In the genomic region with DNA sequence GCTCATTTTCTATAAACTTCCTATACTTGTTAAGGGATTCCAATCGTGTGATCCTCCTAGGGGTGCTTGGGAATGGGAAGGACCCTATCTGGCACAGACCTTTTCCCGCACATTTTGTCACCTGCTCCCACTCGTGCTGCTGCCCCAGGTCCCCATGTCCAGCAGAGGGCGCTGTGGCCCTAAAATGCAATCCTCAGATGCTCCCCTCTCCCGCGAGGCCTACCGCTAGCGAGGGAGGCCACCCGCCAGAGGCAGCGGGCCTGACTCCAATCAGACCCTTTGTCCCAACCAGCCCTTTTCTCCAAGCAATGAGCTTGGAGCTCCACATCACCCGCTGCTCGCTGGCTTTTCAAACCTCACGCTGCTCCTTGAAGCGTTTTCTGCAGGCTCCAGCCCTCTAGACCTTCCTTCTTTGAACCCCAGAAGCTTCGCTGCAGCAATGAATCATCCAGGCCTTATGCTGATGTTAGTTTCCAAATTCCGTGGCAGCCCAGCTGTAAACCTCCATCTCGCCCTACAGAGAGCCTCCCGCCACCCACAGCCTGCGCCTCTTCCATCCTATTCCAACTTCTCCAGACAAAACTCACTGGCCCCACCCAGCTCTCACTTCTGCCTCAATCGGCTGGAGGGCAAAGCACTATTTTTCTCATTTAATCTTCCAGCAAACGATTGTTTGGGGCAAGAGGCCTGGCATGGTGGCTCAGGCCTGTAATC, we compare ENCODE assay signal across 8 cellular contexts. TPM values are rescaled to one million over a fixed set of nuclear protein-coding genes. Genes with fewer than 3 reads are reported as not detected.
DNase-seq lines count a peak whose midpoint lies in the region; ATAC-seq, FAIRE-seq and TF ChIP-seq lines count a peak whose summit lies in the region.

No MANE protein-coding gene starts in this region.

- H3K27ac Mint-ChIP-seq in Calu3 (ENCODE audit: unreplicated experiment): peak overlapping the region; percentile 1

- ATAC-seq in HG03442 (IDR thresholded peaks at IDR 0.05; ENCODE audit: unreplicated experiment): no peak

- BruUV-seq in Calu3 (replicated peaks; lab: Mats Ljungman, UMichigan): no TSS peak

- H3K4me3 ChIP-seq in HUES64 (ENCODE audit: low read length) (peak overlapping the region; percentile 25; the same call in 1 of the 2 replicates), H1 (ENCODE audit: extremely low read depth in 1 of 4, insufficient read depth in 2 of 4, low read depth in 3 of 4, low read length in 4 of 4) (no peak overlapping the region)

- H3K79me2 ChIP-seq in H1 (ENCODE audit: control insufficient read depth in 1 of 2, insufficient read depth in 2 of 2, low read length in 2 of 2): no peaks in the 10 kb centered on the region

- peaks cover 26% of the 10 kb centered on the region for H3K27me3 Mint-ChIP-seq in Calu3 (ENCODE audit: unreplicated experiment)

- POLR2A ChIA-PET in H1 (lab: Charles Lee; ENCODE audit: partially characterized antibody): interaction anchor here (0.8 to 2.5 kb wide), 8 partner anchors 10 to 182 kb away, joined by 3 to 9 read pairs (median 5); partner anchors contain the start of gene FZD2

- no peaks in the 10 kb centered on the region for H3K9me3 Mint-ChIP-seq in Calu3 (ENCODE audit: low read depth, unreplicated experiment)

- H3K56ac ChIP-seq in H1 (replicated peaks; ENCODE audit: insufficient read length, low read depth, low read length): no peak overlapping the region

- no peak overlapping the region for H3K4ac ChIP-seq in H1 (replicated peaks; ENCODE audit: insufficient read length, low read depth, low read length)

- peaks cover 33% of the 10 kb centered on the region for H3K4me1 Mint-ChIP-seq in Calu3 (ENCODE audit: low read depth, unreplicated experiment)

- H3K27me3 ChIP-seq in HUES64 (ENCODE audit: insufficient read depth, low read length) (peaks cover 29% of the 10 kb centered on the region), H1 (replicated peaks in 1 of 4; ENCODE audit: control insufficient read depth in 3 of 4, extremely low read depth in 1 of 4, insufficient read depth in 3 of 4, low read length in 3 of 4) (peaks cover 3 to 27% (median 13%) of the 10 kb centered on the region in 4 experiments)

- TF ChIP-seq CTCF in Calu3 (IDR thresholded peaks at IDR 0.05; ENCODE audit: unreplicated experiment) (peak; percentile 98), H1 (IDR thresholded peaks at IDR 0.05; ENCODE audit: control extremely low read depth in 1 of 3, insufficient read depth in 1 of 3, low read depth in 1 of 3, low read length in 3 of 3) (peak; percentile 92 to 97 (median 96))

- peak overlapping the region in 1 of 2 experiments; percentile 25; a peak in 3 of 4 replicates for H3K4me2 ChIP-seq in H1 (ENCODE audit: insufficient read depth in 1 of 2, low read depth in 2 of 2, low read length in 2 of 2)

- peak; percentile 99 to 100 for TF ChIP-seq RAD21 in H1 (IDR thresholded peaks at IDR 0.05 in 1 of 2, conservative IDR thresholded peaks at IDR 0.05 in 1 of 2; ENCODE audit: low read depth in 2 of 2, low read length in 2 of 2)

- no peak overlapping the region for H2BK5ac ChIP-seq in H1 (ENCODE audit: low read depth, low read length)

- 0 out of 2 replicates have a peak overlapping the region, but pooled peaks have one; percentile 74 for H2AFZ ChIP-seq in H1 (ENCODE audit: low read length)

- no peaks in the 10 kb centered on the region for H3K79me1 ChIP-seq in H1 (ENCODE audit: low read depth, low read length)

- H3K36me3 Mint-ChIP-seq in Calu3 (ENCODE audit: insufficient read depth, unreplicated experiment): no peaks in the 10 kb centered on the region

- H4K5ac ChIP-seq in H1 (ENCODE audit: insufficient read length, low read depth, low read length): no peak overlapping the region

- H3K9ac ChIP-seq in HUES64 (ENCODE audit: low read depth, low read length): peak overlapping the region; percentile 65; the same call in 1 of the 2 replicates
- H3K9ac ChIP-seq in H1 (replicated peaks in 1 of 4; ENCODE audit: extremely low read depth in 1 of 4, low read depth in 3 of 4, low read length in 3 of 4): no peak overlapping the region; a peak in 1 of 7 replicates

- H2BK20ac ChIP-seq in H1 (ENCODE audit: low read length): 0 out of 2 replicates have a peak overlapping the region, but pooled peaks have one; percentile 49

- no peak overlapping the region for H3K14ac ChIP-seq in H1 (ENCODE audit: insufficient read length)

- H4K91ac ChIP-seq in H1 (replicated peaks; ENCODE audit: insufficient read length, low read length): peak overlapping the region; percentile 60

- H3K23me2 ChIP-seq in H1 (ENCODE audit: low read depth, low read length): no peaks in the 10 kb centered on the region

- intact Hi-C loops in Calu3 (cut with micrococcal nuclease; ENCODE audit: unreplicated experiment): loop anchor here (1.0 kb wide), 2 partner anchors 103 to 139 kb away; no protein-coding TSS in a partner anchor

- H3K27ac ChIP-seq in HUES64 (ENCODE audit: low read depth, low read length) (peak overlapping the region; percentile 45; the same call in 1 of the 2 replicates), H1 (ENCODE audit: low read depth, low read length) (no peak overlapping the region)

- CTCF ChIA-PET in Calu3 (lab: Charles Lee): interaction anchor here (0.6 to 3.4 kb wide), 11 partner anchors 10 to 155 kb away, joined by 3 to 19 read pairs (median 3); no protein-coding TSS in a partner anchor
- CTCF ChIA-PET in H1 (lab: Charles Lee; ENCODE audit: partially characterized antibody): interaction anchor here (0.6 to 7.3 kb wide), 48 partner anchors 9 to 343 kb away, joined by 3 to 84 read pairs (median 5); partner anchors contain the start of genes FZD2, MEIOC and SLC25A39

- no peak overlapping the region for H2AK5ac ChIP-seq in H1 (ENCODE audit: low read depth, low read length)

- no peaks in the 10 kb centered on the region for H3K36me3 ChIP-seq in HUES64 (ENCODE audit: insufficient read depth, low read length)
- no peaks in the 10 kb centered on the region for H3K36me3 ChIP-seq in H1 (ENCODE audit: control insufficient read depth in 2 of 4, insufficient read depth in 4 of 4, low read length in 3 of 4)

- DNase-seq in Calu3: peak; percentile 96
- peak; percentile 76 for DNase-seq in NOMO-1 treated with DMSO at 0.1 percent for 48 hours (lab: John Stamatoyannopoulos, UW; ENCODE audit: unreplicated experiment)
- DNase-seq in activated CD8-positive, alpha-beta memory T cell treated with anti-CD3 and anti-CD28 coated beads for 48 hours (ENCODE audit: low read depth in 2 of 3, low spot score in 2 of 3): peak; percentile 61 to 91 (median 89)
- DNase-seq in H1 (ENCODE audit: low read depth in 1 of 2, low spot score in 2 of 2): peak in 1 of 2 experiments; percentile 97
- peak; percentile 84 for DNase-seq in midbrain (lab: John Stamatoyannopoulos, UW)
- DNase-seq in stimulated activated CD8-positive, alpha-beta memory T cell treated with anti-CD3 and anti-CD28 coated beads, Interleukin-15, amount 100 ng/mL, for 48 hours (ENCODE audit: low read depth in 2 of 2): peak; percentile 74 to 75

- peak overlapping the region; percentile 60 for H4K8ac ChIP-seq in H1 (ENCODE audit: extremely low read depth, insufficient read depth, low read length)

- no peak overlapping the region for H3K23ac ChIP-seq in H1 (ENCODE audit: insufficient read length)

- no peak for TF ChIP-seq EP300 in H1 (IDR thresholded peaks at IDR 0.05; ENCODE audit: borderline replicate concordance in 1 of 2, low read depth in 2 of 2, low read length in 2 of 2)

- peak overlapping the region; percentile 13; the same call in 1 of the 2 replicates for H2BK12ac ChIP-seq in H1 (ENCODE audit: low read depth, low read length)

- TF ChIP-seq POLR2A in H1 (IDR thresholded peaks at IDR 0.05; ENCODE audit: control extremely low read depth in 1 of 2, low read depth in 2 of 2, low read length in 2 of 2): no peak

- H4K20me1 ChIP-seq in H1 (replicated peaks in 1 of 2; ENCODE audit: control insufficient read depth in 1 of 2, insufficient read depth in 2 of 2, low read length in 2 of 2): no peaks in the 10 kb centered on the region

- H3K4me3 Mint-ChIP-seq in Calu3 (ENCODE audit: low read depth, unreplicated experiment): no peak overlapping the region

- H3K18ac ChIP-seq in H1 (ENCODE audit: extremely low read depth, low read length): no peak overlapping the region; the same call in 1 of the 2 replicates

- no peak overlapping the region for H2BK15ac ChIP-seq in H1 (ENCODE audit: low read length)

- no peaks in the 10 kb centered on the region for H3K9me3 ChIP-seq in HUES64 (ENCODE audit: insufficient read depth, low read depth, low read length)
- no peaks in the 10 kb centered on the region for H3K9me3 ChIP-seq in H1 (ENCODE audit: insufficient read depth in 2 of 2, low read depth in 1 of 2, low read length in 1 of 2)

- no peak overlapping the region for H2BK120ac ChIP-seq in H1 (replicated peaks; ENCODE audit: low read depth, low read length)

- FAIRE-seq in H1 (lab: Jason Lieb, UNC): peak; percentile 89

- WGBS in HUES64: 24% methylated on average over 21 of the region's 21 CpGs
- 25% methylated on average over 20 of the region's 21 CpGs; no CpG with 5 or more reads in 1 of the 2 experiments for WGBS in H1 (ENCODE audit: extremely low coverage in 1 of 2, insufficient coverage in 1 of 2, insufficient read length in 1 of 2, insufficient replicate concordance in 2 of 2, low coverage in 1 of 2, low lambda C conversion rate in 2 of 2, missing lambda C conversion rate in 1 of 2), 2 experiments

- H3K4me1 ChIP-seq in HUES64 (ENCODE audit: insufficient read depth, low read length) (peaks cover 17% of the 10 kb centered on the region), H1 (replicated peaks in 1 of 4; ENCODE audit: control insufficient read depth in 3 of 4, insufficient read depth in 4 of 4, low read length in 3 of 4) (peaks cover 0 to 15% (median 10%) of the 10 kb centered on the region in 4 experiments; a peak in 6 of 7 replicates)

RNA-seq across cellular contexts. Expression of gene FZD2, which starts 23.6 kb away (rescaled TPM):
- 28.5 and 35.8 TPM in 2 replicates for total RNA-seq in Calu3 (2022)
- polyA plus RNA-seq in HUES64 (2013, experiment 1 of 2): 30.7 TPM
- 37.2 TPM for polyA plus RNA-seq in HUES64 (2013, experiment 2 of 2)
- total RNA-seq in H1 (2021; fragmentation: NEBNext Ultra II Directional; extraction: Animal tissue kit (Norgen Biotek cat#: 25700)): 17.0 and 17.6 TPM in 2 replicates
- 86.7 and 93.6 TPM in 2 replicates for polyA plus RNA-seq in H1 (2011; rRNA removed)
- polyA plus RNA-seq in H1 (2011; cell fraction: cytosol; rRNA removed): 41.3 TPM
- 37.7 TPM for polyA plus RNA-seq in H1 (2011; cell fraction: nucleus; rRNA removed)
- polyA plus RNA-seq in H1 (2012, experiment 1 of 2): 21.7 to 33.8 TPM (median 32.4 TPM) in 4 replicates
- 30.9 TPM for polyA plus RNA-seq in H1 (2012, experiment 2 of 2)
- polyA plus RNA-seq in H1 (2013, experiment 1 of 2): 12.3 TPM
- polyA plus RNA-seq in H1 (2013, experiment 2 of 2): 12.0 TPM
- 22.5 and 38.9 TPM in 2 replicates for polyA minus RNA-seq in H1 (2011; rRNA and poly(A)+ RNA removed)
- 37.7 TPM for polyA minus RNA-seq in H1 (2011; cell fraction: cytosol; rRNA and poly(A)+ RNA removed)
- 23.6 TPM for polyA minus RNA-seq in H1 (2011; cell fraction: nucleus; rRNA and poly(A)+ RNA removed)

RNA-seq across cellular contexts. Expression of gene GPATCH8, which starts 30.5 kb away (rescaled TPM):
- 57.8 and 60.1 TPM in 2 replicates for total RNA-seq in Calu3 (2022)
- polyA plus RNA-seq in HUES64 (2013, experiment 1 of 2): 23.3 TPM
- 26.7 TPM for polyA plus RNA-seq in HUES64 (2013, experiment 2 of 2)
- total RNA-seq in H1 (2021; fragmentation: NEBNext Ultra II Directional; extraction: Animal tissue kit (Norgen Biotek cat#: 25700)): 51.5 and 58.1 TPM in 2 replicates
- 20.5 and 21.6 TPM in 2 replicates for polyA plus RNA-seq in H1 (2011; rRNA removed)
- polyA plus RNA-seq in H1 (2011; cell fraction: cytosol; rRNA removed): 18.4 TPM
- polyA plus RNA-seq in H1 (2011; cell fraction: nucleus; rRNA removed): 35.3 TPM
- polyA plus RNA-seq in H1 (2012, experiment 1 of 2): 23.8 to 31.5 TPM (median 26.7 TPM) in 4 replicates
- 3.3 TPM for polyA plus RNA-seq in H1 (2012, experiment 2 of 2)
- 27.9 TPM for polyA plus RNA-seq in H1 (2013, experiment 1 of 2)
- 27.4 TPM for polyA plus RNA-seq in H1 (2013, experiment 2 of 2)
- polyA minus RNA-seq in H1 (2011; rRNA and poly(A)+ RNA removed): 32.5 and 32.9 TPM in 2 replicates
- polyA minus RNA-seq in H1 (2011; cell fraction: cytosol; rRNA and poly(A)+ RNA removed): 24.1 TPM
- polyA minus RNA-seq in H1 (2011; cell fraction: nucleus; rRNA and poly(A)+ RNA removed): 47.5 TPM
